ENCODE assay signal across 1 cellular context in genomic region chr20:56392282-56393132, GRCh38.
TF ChIP-seq lines count a peak whose summit lies in the region.

TSS of gene CSTF1 (plus strand) at chr20:56392645. CDS start at chr20:56395553, 2,908 bp downstream.

TF ChIP-seq in HepG2, 621 proteins besides CTCF, POLR2A, EP300 and RAD21 (continued from another document and continues in another):
- peak; percentile 100 for TF ChIP-seq POGK (CRISPR knock-in tag; conservative IDR thresholded peaks at IDR 0.05)
- peak; percentile 92; the same call in 1 of the 2 replicates for TF ChIP-seq SNAI1 (CRISPR knock-in tag; IDR thresholded peaks at IDR 0.05; ENCODE audit: borderline replicate concordance)
- peak; percentile 99 for TF ChIP-seq ZNF580 (CRISPR knock-in tag; IDR thresholded peaks at IDR 0.05; ENCODE audit: borderline replicate concordance, low read depth)
- peak; percentile 87 for TF ChIP-seq MXD1 (CRISPR knock-in tag; IDR thresholded peaks at IDR 0.05)
- peak; percentile 98 for TF ChIP-seq TFDP2 (CRISPR knock-in tag; IDR thresholded peaks at IDR 0.05)
- peak; percentile 93 for TF ChIP-seq KDM3A (CRISPR knock-in tag; IDR thresholded peaks at IDR 0.05; ENCODE audit: low read depth)
- TF ChIP-seq ARID2 (CRISPR knock-in tag; IDR thresholded peaks at IDR 0.05; ENCODE audit: borderline replicate concordance): peak; percentile 98
- no peak for TF ChIP-seq ZNF382 (CRISPR knock-in tag; IDR thresholded peaks at IDR 0.05; ENCODE audit: borderline replicate concordance)
- peak; percentile 85; the same call in 1 of the 2 replicates for TF ChIP-seq SNAPC2 (CRISPR knock-in tag; IDR thresholded peaks at IDR 0.05)
- TF ChIP-seq MIER3 (CRISPR knock-in tag; IDR thresholded peaks at IDR 0.05; ENCODE audit: borderline replicate concordance): peak; percentile 100; the same call in 1 of the 2 replicates
- TF ChIP-seq DR1 (CRISPR knock-in tag; IDR thresholded peaks at IDR 0.05): peak; percentile 93
- TF ChIP-seq ZNF776 (CRISPR knock-in tag; IDR thresholded peaks at IDR 0.05): no peak; the same call in 1 of the 2 replicates
- peak; percentile 96 for TF ChIP-seq NFYC (CRISPR knock-in tag; IDR thresholded peaks at IDR 0.05)
- TF ChIP-seq SP2 (CRISPR knock-in tag; IDR thresholded peaks at IDR 0.05): peak; percentile 83
- TF ChIP-seq ERF (CRISPR knock-in tag; IDR thresholded peaks at IDR 0.05): peak; percentile 98
- TF ChIP-seq PAWR (CRISPR knock-in tag; IDR thresholded peaks at IDR 0.05; ENCODE audit: borderline replicate concordance): no peak; the same call in 1 of the 2 replicates
- TF ChIP-seq SMYD3 (CRISPR knock-in tag; IDR thresholded peaks at IDR 0.05): peak; percentile 99
- peak; percentile 85 for TF ChIP-seq BATF2 (CRISPR knock-in tag; IDR thresholded peaks at IDR 0.05)
- TF ChIP-seq ZNF510 (CRISPR knock-in tag; IDR thresholded peaks at IDR 0.05; ENCODE audit: low read depth): peak; percentile 92
- TF ChIP-seq YY1 (IDR thresholded peaks at IDR 0.05; ENCODE audit: insufficient read depth, insufficient replicate concordance, low read depth, low read length): peak; percentile 100
- TF ChIP-seq EZH2 (conservative IDR thresholded peaks at IDR 0.05; ENCODE audit: low read depth, low read length): no peak
- peak; percentile 96 for TF ChIP-seq NKX3-1 (CRISPR knock-in tag; IDR thresholded peaks at IDR 0.05)
- TF ChIP-seq ZNF276 (CRISPR knock-in tag; IDR thresholded peaks at IDR 0.05; ENCODE audit: low read depth): peak; percentile 98
- peak; percentile 94 for TF ChIP-seq ESRRA (CRISPR knock-in tag; IDR thresholded peaks at IDR 0.05; ENCODE audit: low read depth)
- TF ChIP-seq TBP (CRISPR knock-in tag; IDR thresholded peaks at IDR 0.05): peak; percentile 78
- peak; percentile 98 for TF ChIP-seq ZNF792 (CRISPR knock-in tag; IDR thresholded peaks at IDR 0.05)
- TF ChIP-seq GMEB2 (CRISPR knock-in tag; IDR thresholded peaks at IDR 0.05; ENCODE audit: low read depth): peak; percentile 99
- TF ChIP-seq NCOA2 (CRISPR knock-in tag; IDR thresholded peaks at IDR 0.05): peak; percentile 88
- peak; percentile 98 for TF ChIP-seq MEF2D (CRISPR knock-in tag; IDR thresholded peaks at IDR 0.05)
- peak; percentile 84; the same call in 1 of the 2 replicates for TF ChIP-seq NCOA1 (CRISPR knock-in tag; IDR thresholded peaks at IDR 0.05)
- TF ChIP-seq ADNP (CRISPR knock-in tag; IDR thresholded peaks at IDR 0.05): peak; percentile 66; the same call in 1 of the 2 replicates
- peak; percentile 96 for TF ChIP-seq TAF1 (CRISPR knock-in tag; IDR thresholded peaks at IDR 0.05)
- peak; percentile 100 for TF ChIP-seq ZHX2 (IDR thresholded peaks at IDR 0.05; ENCODE audit: low read depth)
- peak; percentile 83; the same call in 1 of the 2 replicates for TF ChIP-seq ZHX2 (CRISPR knock-in tag; IDR thresholded peaks at IDR 0.05; ENCODE audit: borderline replicate concordance)
- TF ChIP-seq BCLAF1 (IDR thresholded peaks at IDR 0.05): no peak
- TF ChIP-seq ZNF362 (CRISPR knock-in tag; IDR thresholded peaks at IDR 0.05; ENCODE audit: borderline replicate concordance): peak; percentile 25; the same call in 1 of the 2 replicates
- TF ChIP-seq RCOR2 (CRISPR knock-in tag; IDR thresholded peaks at IDR 0.05): peak; percentile 98
- TF ChIP-seq ZNF567 (CRISPR knock-in tag; IDR thresholded peaks at IDR 0.05; ENCODE audit: borderline replicate concordance): peak; percentile 95; the same call in 1 of the 2 replicates
- peak; percentile 81; the same call in 1 of the 2 replicates for TF ChIP-seq REXO4 (CRISPR knock-in tag; IDR thresholded peaks at IDR 0.05; ENCODE audit: borderline replicate concordance)
- TF ChIP-seq ZNF547 (CRISPR knock-in tag; IDR thresholded peaks at IDR 0.05): peak; percentile 99
- TF ChIP-seq NFYB (CRISPR knock-in tag; IDR thresholded peaks at IDR 0.05): peak; percentile 97
- peak; percentile 99 for TF ChIP-seq ATF2 (CRISPR knock-in tag; IDR thresholded peaks at IDR 0.05)
